ENCODE assay signal across 8 cellular contexts in genomic region chr5:57494104-57495098, GRCh38. TPM values are rescaled to one million over a fixed set of nuclear protein-coding genes. Genes with fewer than 3 reads are reported as not detected.
DNase-seq lines count a peak whose midpoint lies in the region; ATAC-seq and TF ChIP-seq lines count a peak whose summit lies in the region.
"Had no signal": no experiment of that assay in that cellular context is flagged by ENCODE, and none has a peak within 500 bp of the region (broad histone marks: within the 10 kb centered on the region; RNA-seq: fewer than 3 reads in every experiment).

No MANE protein-coding gene starts in this region.

- ATAC-seq in GM18867 (IDR thresholded peaks at IDR 0.05; ENCODE audit: unreplicated experiment) (peak; percentile 35), HG03108 (IDR thresholded peaks at IDR 0.05; ENCODE audit: unreplicated experiment) (peak; percentile 45), RWPE2 (ENCODE audit: low read depth) (peak; percentile 97)

- in situ Hi-C loops in astrocyte of the cerebellum (cut with HindIII; ENCODE audit: low sequenced_read_pairs), result loop anchor here (5.0 to 25.0 kb wide), 3 partner anchors 182 to 968 kb away; partner anchors contain the start of gene PLK2

- no peaks in the 10 kb centered on the region for H3K36me3 Mint-ChIP-seq in type B pancreatic cell

- H3K4me1 Mint-ChIP-seq in type B pancreatic cell (ENCODE audit: unreplicated experiment), result peaks cover 8% of the 10 kb centered on the region

- peaks cover 41% of the 10 kb centered on the region for H3K4me1 ChIP-seq in RWPE2 (ENCODE audit: insufficient read depth, poor library complexity, severe bottlenecking)

- H3K4me3 Mint-ChIP-seq in type B pancreatic cell, result peak overlapping the region; percentile 12

- no peaks in the 10 kb centered on the region for H3K9me3 Mint-ChIP-seq in type B pancreatic cell

- H3K9me3 ChIP-seq in RWPE2 (ENCODE audit: severe bottlenecking), result no peaks in the 10 kb centered on the region

- peak overlapping the region; percentile 93 for H3K27ac Mint-ChIP-seq in type B pancreatic cell

- H3K27ac ChIP-seq in RWPE2 (ENCODE audit: poor library complexity, severe bottlenecking), result peak overlapping the region; percentile 82

- DNase-seq in RWPE2 (ENCODE audit: low spot score) (peak; percentile 100), astrocyte of the cerebellum (ENCODE audit: low read depth) (peak; percentile 97), lung microvascular endothelial cell (ENCODE audit: low read depth in 2 of 2) (peak; percentile 61 to 95), type B pancreatic cell (ENCODE audit: extremely low spot score, unreplicated experiment) (no peak), T-helper 9 cell (no peak)

- TF ChIP-seq CTCF in RWPE2 (IDR thresholded peaks at IDR 0.05; ENCODE audit: poor library complexity, severe bottlenecking), result no peak
- TF ChIP-seq CTCF in astrocyte of the cerebellum (IDR thresholded peaks at IDR 0.05; ENCODE audit: low read depth, low read length, missing control alignments), result no peak
- TF ChIP-seq CTCF in type B pancreatic cell (conservative IDR thresholded peaks at IDR 0.05), result no peak

- no peaks in the 10 kb centered on the region for H3K36me3 ChIP-seq in RWPE2 (ENCODE audit: low read depth)

- H3K4me3 ChIP-seq in RWPE2 (ENCODE audit: severe bottlenecking), result no peak overlapping the region
- no peak overlapping the region for H3K4me3 ChIP-seq in astrocyte of the cerebellum (ENCODE audit: low read depth, low read length)

- H3K27me3 Mint-ChIP-seq in type B pancreatic cell, result no peaks in the 10 kb centered on the region

- no peaks in the 10 kb centered on the region for H3K27me3 ChIP-seq in RWPE2 (ENCODE audit: insufficient read depth, poor library complexity, severe bottlenecking)

RNA-seq across cellular contexts. Expression of gene ACTBL2, which starts 11.8 kb away (rescaled TPM):
- total RNA-seq in lung microvascular endothelial cell (under 0.01 TPM in 1 of 2 replicates, not detected in the other), type B pancreatic cell (ENCODE audit: low replicate concordance) (not detected in 2 replicates)
- total RNA-seq: temporal lobe had no signal

Comparison
In these comparisons a context has a peak if more than half of its experiments do, and no peak if none do; other contexts are left out.
1. ATAC-seq: peak in every context shown above with its lines; median percentile 97 in RWPE2; 45 in HG03108; 35 in GM18867.
2. DNase-seq: peak in RWPE2 (single experiment), astrocyte of the cerebellum (single experiment) and lung microvascular endothelial cell (2 of 2); none in type B pancreatic cell (single experiment) and T-helper 9 cell (single experiment).